ENCODE assay signal across 22 cellular contexts in the genomic region with DNA sequence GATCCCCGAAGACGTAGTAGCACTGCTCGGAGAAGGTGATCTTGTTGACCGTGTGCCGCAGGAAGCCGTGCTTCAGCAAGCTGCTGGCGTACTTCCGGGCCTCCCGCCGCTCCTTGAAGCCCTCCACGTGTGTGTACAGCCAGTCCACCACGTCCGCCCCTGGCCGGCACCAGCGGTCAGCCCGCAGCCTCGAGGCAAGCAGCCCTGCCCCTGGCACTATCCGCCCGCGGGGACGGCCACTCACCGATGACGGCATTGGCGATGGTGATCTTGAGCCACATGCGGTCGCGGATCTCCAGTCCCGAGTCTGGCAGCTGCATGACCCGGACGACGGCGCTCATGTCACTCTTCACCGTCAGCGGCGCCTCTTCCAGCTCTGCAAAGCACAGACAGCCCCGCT.
"Had no signal": no experiment of that assay in that cellular context is flagged by ENCODE, and none has a peak within 500 bp of the region (broad histone marks: within the 10 kb centered on the region; RNA-seq: fewer than 3 reads in every experiment).

No MANE protein-coding gene starts in this region.

- FAIRE-seq: islet of Langerhans had no signal

- H3K4me2 ChIP-seq: neural progenitor cell had no signal

- H3K27me3 ChIP-seq: gastrocnemius medialis, left lung, neural progenitor cell, spleen, suprapubic skin, tibial artery, upper lobe of right lung had no signal

- H3K4me1 ChIP-seq: left lung, lower lobe of right lung, neural progenitor cell, upper lobe of right lung had no signal

- ATAC-seq: gastrocnemius medialis, right cardiac atrium had no signal

- H3K36me3 ChIP-seq: neural progenitor cell had no signal

- DNase-seq: activated CD8-positive, alpha-beta memory T cell treated with anti-CD3 and anti-CD28 coated beads, Interleukin-2, amount 50 U/mL, for 4 hours; activated gamma-delta T cell; amygdala; cortex of kidney; effector memory CD8-positive, alpha-beta T cell; gastrocnemius medialis; glutamatergic neuron; left lung; lower lobe of right lung; mesendoderm; natural killer cell; posterior cingulate gyrus; right cardiac atrium; spleen; T-helper 17 cell; T1000; tibial artery; upper lobe of right lung had no signal

- H3K9me3 ChIP-seq: gastrocnemius medialis, left lung, lower lobe of right lung, spleen, suprapubic skin, tibial artery, upper lobe of right lung had no signal

- H3K27ac ChIP-seq: gastrocnemius medialis, left lung, lower lobe of right lung, neural progenitor cell, spleen, suprapubic skin, tibial artery, upper lobe of right lung, WERI-Rb-1 had no signal

- H3K4me3 ChIP-seq: gastrocnemius medialis, left lung, lower lobe of right lung, neural progenitor cell, spleen, suprapubic skin, tibial artery, upper lobe of right lung had no signal

- H2AFZ ChIP-seq: neural progenitor cell had no signal

- H3K9ac ChIP-seq: neural progenitor cell had no signal
